18 cellular contexts compared by ENCODE assay signal in genomic region chr9:114378016-114378415, GRCh38. TPM values are rescaled to one million over a fixed set of nuclear protein-coding genes. Genes with fewer than 3 reads are reported as not detected.
A peak's percentile ranks its signal among the peaks of the same experiment; 100 is the strongest.
DNase-seq lines count a peak whose midpoint lies in the region; ATAC-seq and TF ChIP-seq lines count a peak whose summit lies in the region.
"Had no signal": no experiment of that assay in that cellular context is flagged by ENCODE, and none has a peak within 500 bp of the region (broad histone marks: within the 10 kb centered on the region; RNA-seq: fewer than 3 reads in every experiment).

No MANE protein-coding gene starts in this region.

- TF ChIP-seq CTCF in vagina (IDR thresholded peaks at IDR 0.05) (no peak), osteoblast (IDR thresholded peaks at IDR 0.05; ENCODE audit: extremely low read depth, low read depth, low read length) (no peak)

- H2AFZ ChIP-seq in osteoblast (ENCODE audit: low read length), result no peak overlapping the region

- peaks cover 16% of the 10 kb centered on the region for H3K79me2 ChIP-seq in osteoblast (ENCODE audit: insufficient read depth, low read length)

- peaks cover 0 to 29% of the 10 kb centered on the region in 2 donors for H3K36me3 ChIP-seq in vagina
- peaks cover 19% of the 10 kb centered on the region for H3K36me3 ChIP-seq in osteoblast (ENCODE audit: insufficient read depth, low read length)

- no peak overlapping the region for H3K4me2 ChIP-seq in osteoblast (ENCODE audit: insufficient read depth, low read length)

- POLR2A ChIA-PET in activated CD4-positive, alpha-beta memory T cell treated with anti-CD3 and anti-CD28 coated beads for 36 hours (lab: Charles Lee), result no interaction called here

- H3K27me3 Mint-ChIP-seq in activated naive CD4-positive, alpha-beta T cell treated with anti-CD3 and anti-CD28 coated beads, Interleukin-2, amount 50 U/mL, for 24 hours, result no peaks in the 10 kb centered on the region
- no peaks in the 10 kb centered on the region for H3K27me3 Mint-ChIP-seq in activated CD4-positive, alpha-beta memory T cell treated with anti-CD3 and anti-CD28 coated beads for 36 hours
- no peaks in the 10 kb centered on the region for H3K27me3 Mint-ChIP-seq in effector memory CD8-positive, alpha-beta T cell

- H3K36me3 Mint-ChIP-seq in activated naive CD4-positive, alpha-beta T cell treated with anti-CD3 and anti-CD28 coated beads, Interleukin-2, amount 50 U/mL, for 24 hours, result peaks cover 20% of the 10 kb centered on the region
- peaks cover 73% of the 10 kb centered on the region for H3K36me3 Mint-ChIP-seq in activated CD4-positive, alpha-beta memory T cell treated with anti-CD3 and anti-CD28 coated beads for 36 hours
- H3K36me3 Mint-ChIP-seq in effector memory CD8-positive, alpha-beta T cell (ENCODE audit: insufficient read depth), result peaks cover 98% of the 10 kb centered on the region

- H3K4me3 ChIP-seq in vagina (no peak overlapping the region), osteoblast (ENCODE audit: insufficient read depth, low read length) (no peak overlapping the region)
- H3K4me3 ChIP-seq: testis had no signal

- H3K9me3 ChIP-seq in vagina (no peaks in the 10 kb centered on the region), osteoblast (ENCODE audit: low read depth, low read length) (no peaks in the 10 kb centered on the region)
- H3K9me3 ChIP-seq: testis had no signal

- intact Hi-C loops in activated CD4-positive, alpha-beta memory T cell treated with anti-CD3 and anti-CD28 coated beads for 36 hours (cut with micrococcal nuclease), result no loop called here
- intact Hi-C loops in vagina (cut with DNase I), result no loop called here

- H3K27ac ChIP-seq in vagina (peak overlapping the region; percentile 45), osteoblast (ENCODE audit: low read depth, low read length) (no peak overlapping the region)
- H3K27ac ChIP-seq: epithelial cell of prostate, RWPE1, testis had no signal

- CTCF ChIA-PET in activated CD4-positive, alpha-beta memory T cell treated with anti-CD3 and anti-CD28 coated beads for 36 hours (lab: Charles Lee), result no interaction called here

- ATAC-seq in effector memory CD8-positive, alpha-beta T cell (replicated peaks), result no peak

- H3K27ac Mint-ChIP-seq in activated naive CD4-positive, alpha-beta T cell treated with anti-CD3 and anti-CD28 coated beads, Interleukin-2, amount 50 U/mL, for 24 hours, result peak overlapping the region; percentile 93
- peak overlapping the region; percentile 67 for H3K27ac Mint-ChIP-seq in activated CD4-positive, alpha-beta memory T cell treated with anti-CD3 and anti-CD28 coated beads for 36 hours
- peak overlapping the region; percentile 76 to 98 for H3K27ac Mint-ChIP-seq in effector memory CD8-positive, alpha-beta T cell

- H3K4me3 Mint-ChIP-seq in activated naive CD4-positive, alpha-beta T cell treated with anti-CD3 and anti-CD28 coated beads, Interleukin-2, amount 50 U/mL, for 24 hours, result peak overlapping the region; percentile 19
- no peak overlapping the region for H3K4me3 Mint-ChIP-seq in activated CD4-positive, alpha-beta memory T cell treated with anti-CD3 and anti-CD28 coated beads for 36 hours
- H3K4me3 Mint-ChIP-seq in effector memory CD8-positive, alpha-beta T cell, result peak overlapping the region; percentile 96 to 99

- no peak for TF ChIP-seq POLR2A in vagina (IDR thresholded peaks at IDR 0.05)

- peaks cover 86% of the 10 kb centered on the region for H3K4me1 Mint-ChIP-seq in activated naive CD4-positive, alpha-beta T cell treated with anti-CD3 and anti-CD28 coated beads, Interleukin-2, amount 50 U/mL, for 24 hours
- peaks cover 86% of the 10 kb centered on the region for H3K4me1 Mint-ChIP-seq in activated CD4-positive, alpha-beta memory T cell treated with anti-CD3 and anti-CD28 coated beads for 36 hours (ENCODE audit: low read depth)
- peaks cover 85 to 89% of the 10 kb centered on the region in 2 donors for H3K4me1 Mint-ChIP-seq in effector memory CD8-positive, alpha-beta T cell (ENCODE audit: low read depth in 2 of 2)

- H3K9me3 Mint-ChIP-seq in activated naive CD4-positive, alpha-beta T cell treated with anti-CD3 and anti-CD28 coated beads, Interleukin-2, amount 50 U/mL, for 24 hours, result no peaks in the 10 kb centered on the region
- no peaks in the 10 kb centered on the region for H3K9me3 Mint-ChIP-seq in activated CD4-positive, alpha-beta memory T cell treated with anti-CD3 and anti-CD28 coated beads for 36 hours
- no peaks in the 10 kb centered on the region for H3K9me3 Mint-ChIP-seq in effector memory CD8-positive, alpha-beta T cell

- peaks cover 4% of the 10 kb centered on the region for H4K20me1 ChIP-seq in osteoblast (ENCODE audit: insufficient read depth, low read length)

- H3K27me3 ChIP-seq in vagina (no peaks in the 10 kb centered on the region), osteoblast (ENCODE audit: insufficient read depth, low read length) (no peaks in the 10 kb centered on the region)
- H3K27me3 ChIP-seq: testis had no signal

- H3K4me1 ChIP-seq in vagina (peaks cover 36% of the 10 kb centered on the region), osteoblast (ENCODE audit: insufficient read depth, low read length) (peaks cover 5% of the 10 kb centered on the region)

- DNase-seq in activated naive CD4-positive, alpha-beta T cell treated with Interleukin-2 at 50 U/mL for 16 hours, result no peak
- DNase-seq in activated CD4-positive, alpha-beta memory T cell treated with anti-CD3 and anti-CD28 coated beads for 36 hours, result no peak
- DNase-seq in effector memory CD8-positive, alpha-beta T cell, result no peak
- DNase-seq in vagina (ENCODE audit: extremely low spot score in 2 of 2) (no peak), DMS 273 treated with DMSO at 0.1 percent for 48 hours (lab: John Stamatoyannopoulos, UW) (no peak), HuH-7.5 (ENCODE audit: low spot score) (no peak), osteoblast (ENCODE audit: insufficient read length, low spot score, missing footprints) (no peak)
- DNase-seq: activated CD4-positive, CD25-positive, alpha-beta regulatory T cell; MM.1S; NCI-H1694 treated with DMSO at 0.1 percent for 48 hours; NCI-H446; stimulated activated CD4-positive, alpha-beta T cell treated with anti-CD3 and anti-CD28 coated beads, Interleukin-4, amount 100 ng/mL, for 1 hour; testis had no signal

RNA-seq across cellular contexts. Expression of gene AKNA, which starts 9.8 kb away (rescaled TPM):
- total RNA-seq in activated CD4-positive, alpha-beta memory T cell treated with anti-CD3 and anti-CD28 coated beads for 36 hours, result 100 to 1,000 TPM; 127 to 130 TPM
- total RNA-seq in vagina (55.0 TPM), osteoblast (24.8 and 27.9 TPM in 2 replicates)

RNA-seq across cellular contexts. Expression of gene ORM2, which starts 48.3 kb away (rescaled TPM):
- not detected for total RNA-seq in activated CD4-positive, alpha-beta memory T cell treated with anti-CD3 and anti-CD28 coated beads for 36 hours
- total RNA-seq in vagina (not detected), osteoblast (not detected in 2 replicates)
- total RNA-seq: aorta, frontal cortex had no signal

RNA-seq across cellular contexts. Expression of gene ORM1, which starts 55.1 kb away (rescaled TPM):
- not detected for total RNA-seq in activated CD4-positive, alpha-beta memory T cell treated with anti-CD3 and anti-CD28 coated beads for 36 hours
- total RNA-seq in vagina, result not detected
- total RNA-seq in osteoblast, result not detected in 2 replicates
- total RNA-seq: testis had no signal
